Comparison of ENCODE assay signal across 9 cellular contexts in the genomic region with DNA sequence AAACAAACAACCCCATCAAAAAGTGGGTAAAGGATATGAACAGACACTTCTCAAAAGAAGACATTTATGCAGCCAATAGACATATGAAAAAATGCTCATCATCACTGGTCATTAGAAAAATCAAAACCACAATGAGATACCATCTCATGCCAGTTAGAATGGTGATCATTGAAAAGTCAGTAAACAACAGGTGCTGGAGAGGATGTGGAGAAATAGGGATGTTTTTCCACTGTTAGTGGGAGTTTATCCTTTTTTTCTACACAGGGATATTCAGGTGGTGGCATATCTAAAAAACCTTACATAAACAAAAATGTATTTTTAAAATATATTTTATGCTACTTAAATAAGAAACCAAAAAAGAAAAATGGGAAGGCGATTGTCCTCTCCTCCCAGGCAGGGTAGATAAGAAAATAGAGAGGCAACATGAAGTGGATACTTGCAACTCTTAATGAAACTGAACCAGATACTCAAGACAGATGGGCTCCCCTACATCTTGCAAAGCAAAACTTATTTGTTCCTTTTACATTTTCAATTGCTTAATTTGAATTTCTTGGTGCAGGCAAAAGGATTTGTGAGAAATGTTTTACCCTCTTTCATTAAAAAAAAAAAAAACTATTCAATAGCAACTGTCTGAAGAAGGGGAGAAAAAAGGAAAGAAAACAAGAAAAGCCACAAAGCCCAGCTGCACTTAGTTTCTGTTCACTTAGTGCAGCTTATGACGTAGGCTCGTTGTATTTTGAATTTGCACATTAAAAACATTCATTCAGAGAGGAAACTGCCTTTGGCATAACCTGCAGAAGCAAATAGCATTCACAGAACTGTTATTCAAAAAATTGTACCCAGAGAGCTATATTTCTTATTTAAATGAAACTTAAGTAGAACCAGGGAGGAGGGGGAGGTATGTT. TPM values are rescaled to one million over a fixed set of nuclear protein-coding genes. Genes with fewer than 3 reads are reported as not detected.
DNase-seq lines count a peak whose midpoint lies in the region; ATAC-seq and TF ChIP-seq lines count a peak whose summit lies in the region.
"Had no signal": no experiment of that assay in that cellular context is flagged by ENCODE, and none has a peak within 500 bp of the region (broad histone marks: within the 10 kb centered on the region; RNA-seq: fewer than 3 reads in every experiment).

No MANE protein-coding gene starts in this region.

- H2BK12ac ChIP-seq in neuronal stem cell (ENCODE audit: low read length) = no peak overlapping the region

- H3K79me1 ChIP-seq in neuronal stem cell (ENCODE audit: low read depth, low read length) = no peaks in the 10 kb centered on the region

- no peak overlapping the region for H3K14ac ChIP-seq in neuronal stem cell (ENCODE audit: low read length)

- H4K91ac ChIP-seq in neuronal stem cell (ENCODE audit: low read depth, low read length, poor library complexity) = no peak overlapping the region

- H2AFZ ChIP-seq in neuronal stem cell (ENCODE audit: low read length) = peak overlapping the region; percentile 89

- no peak for TF ChIP-seq POLR2A in breast epithelium (IDR thresholded peaks at IDR 0.05)

- H3K9ac ChIP-seq in neuronal stem cell (ENCODE audit: low read depth, low read length, poor library complexity) = no peak overlapping the region

- no peak overlapping the region for H3K18ac ChIP-seq in neuronal stem cell (ENCODE audit: low read length)

- no peaks in the 10 kb centered on the region for H3K36me3 ChIP-seq in GM06990 (ENCODE audit: control insufficient read depth, insufficient read depth, low read length)
- no peaks in the 10 kb centered on the region for H3K36me3 ChIP-seq in breast epithelium
- H3K36me3 ChIP-seq in neuronal stem cell (replicated peaks in 1 of 2; ENCODE audit: control insufficient read depth in 2 of 2, insufficient read depth in 2 of 2, low read length in 2 of 2) = no peaks in the 10 kb centered on the region

- no peaks in the 10 kb centered on the region for H3K4me1 ChIP-seq in breast epithelium
- peaks cover 0 to 13% of the 10 kb centered on the region in 2 donors for H3K4me1 ChIP-seq in neuronal stem cell (ENCODE audit: control insufficient read depth in 2 of 2, insufficient read depth in 1 of 2, low read depth in 1 of 2, low read length in 2 of 2)

- H3K4ac ChIP-seq in neuronal stem cell (ENCODE audit: low read length) = no peak overlapping the region

- H3K4me3 ChIP-seq in GM06990 (replicated peaks; ENCODE audit: low read depth, low read length) = no peak overlapping the region
- no peak overlapping the region for H3K4me3 ChIP-seq in breast epithelium
- H3K4me3 ChIP-seq in neuronal stem cell (ENCODE audit: low read length in 2 of 2) = no peak overlapping the region

- H3K23ac ChIP-seq in neuronal stem cell (ENCODE audit: low read depth, low read length, poor library complexity) = no peak overlapping the region

- H3K9me3 ChIP-seq in breast epithelium (no peaks in the 10 kb centered on the region), neuronal stem cell (replicated peaks in 1 of 2; ENCODE audit: control insufficient read depth in 2 of 2, insufficient read depth in 1 of 2, low read depth in 1 of 2, low read length in 2 of 2) (peaks cover 0 to 3% of the 10 kb centered on the region in 2 donors)

- H2BK120ac ChIP-seq in neuronal stem cell (ENCODE audit: low read depth, low read length) = no peak overlapping the region

- no peak overlapping the region for H2BK5ac ChIP-seq in neuronal stem cell (ENCODE audit: low read length)

- intact Hi-C loops in breast epithelium (cut with DNase I; ENCODE audit: low total_unique reads) = no loop called here

- DNase-seq in GM06990 (ENCODE audit: extremely low read depth, insufficient read length) (peak; percentile 72), breast epithelium (ENCODE audit: low spot score in 2 of 2) (no peak), neuronal stem cell (ENCODE audit: low spot score) (no peak), mucosa of gallbladder (ENCODE audit: low spot score) (no peak), SK-N-DZ (ENCODE audit: low spot score) (no peak)
- DNase-seq in stimulated activated CD4-positive, alpha-beta T cell treated with anti-CD3 and anti-CD28 coated beads, Interleukin-1b, Interleukin-23, amount 100 ng/mL, for 48 hours = no peak

- no peak for TF ChIP-seq CTCF in GM06990 (IDR thresholded peaks at IDR 0.05; ENCODE audit: insufficient read depth, low read length, poor library complexity, severe bottlenecking)
- TF ChIP-seq CTCF in breast epithelium (IDR thresholded peaks at IDR 0.05) = no peak

- ATAC-seq in GM21423 (IDR thresholded peaks at IDR 0.05; ENCODE audit: unreplicated experiment) (peak; percentile 83), HG03575 (IDR thresholded peaks at IDR 0.05; ENCODE audit: extremely low read depth, insufficient number of reproducible peaks, low FRiP score, unreplicated experiment) (peak; percentile 85)

- WGBS in neuronal stem cell (ENCODE audit: extremely low coverage in 2 of 2, insufficient read length in 2 of 2, insufficient replicate concordance in 1 of 2), 2 donors = no CpG with 5 or more reads among the region's 3 CpGs

- H2AK5ac ChIP-seq in neuronal stem cell (ENCODE audit: low read depth, low read length) = no peak overlapping the region

- H3K4me2 ChIP-seq in neuronal stem cell (ENCODE audit: insufficient read depth, low read length, poor library complexity, severe bottlenecking) = no peak overlapping the region

- no peak overlapping the region for H4K8ac ChIP-seq in neuronal stem cell (ENCODE audit: low read depth, low read length)

- H3K27ac ChIP-seq in breast epithelium (peak overlapping the region; percentile 89 to 92), neuronal stem cell (replicated peaks; ENCODE audit: low read length) (no peak overlapping the region)

- no peak overlapping the region for H2BK15ac ChIP-seq in neuronal stem cell (ENCODE audit: low read length)

- no peaks in the 10 kb centered on the region for H3K27me3 ChIP-seq in GM06990 (replicated peaks; ENCODE audit: control insufficient read depth, insufficient read depth, low read length)
- no peaks in the 10 kb centered on the region for H3K27me3 ChIP-seq in breast epithelium
- H3K27me3 ChIP-seq in neuronal stem cell (ENCODE audit: control insufficient read depth in 3 of 3, insufficient read depth in 3 of 3, low read depth in 1 of 3, low read length in 3 of 3) = no peaks in the 10 kb centered on the region

RNA-seq across cellular contexts. Expression of gene RGS1, which starts 36.9 kb away (rescaled TPM):
- 100 to 1,000 TPM in 2 of 3 donors, 10 to 100 TPM in 1; 13.6 to 210 (median 189) TPM for total RNA-seq in breast epithelium
- polyA plus RNA-seq in neuronal stem cell (2013, experiment 1 of 2) = not detected
- polyA plus RNA-seq in neuronal stem cell (2013, experiment 2 of 2) = not detected
- 147 TPM for total RNA-seq in mucosa of gallbladder
- not detected in 2 replicates for polyA plus RNA-seq in SK-N-DZ (2014; cell fraction: cytosol; rRNA removed)
- not detected in 2 replicates for polyA plus RNA-seq in SK-N-DZ (2014; cell fraction: nucleus; rRNA removed)
- total RNA-seq: NCI-H460 had no signal
